Comparison of ENCODE assay signal across 8 cellular contexts in genomic region chr1:244862699-244863490, GRCh38. TPM values are rescaled to one million over a fixed set of nuclear protein-coding genes. Genes with fewer than 3 reads are reported as not detected.
A peak's percentile ranks its signal among the peaks of the same experiment; 100 is the strongest.
DNase-seq lines count a peak whose midpoint lies in the region; ATAC-seq and TF ChIP-seq lines count a peak whose summit lies in the region.

No MANE protein-coding gene starts in this region.

- intact Hi-C loops in left lung (cut with DNase I) = loop anchor here in 1 of 2 donors (10.0 kb wide), 1 partner anchor 102 kb away; a partner anchor contains a TSS

- H3K36me3 ChIP-seq in left lung = peaks cover 0 to 41% of the 10 kb centered on the region in 2 donors

- no peaks in the 10 kb centered on the region for H3K27me3 Mint-ChIP-seq in activated CD4-positive, alpha-beta T cell treated with anti-CD3 and anti-CD28 coated beads, Interleukin-2, amount 10 ng/mL, durations not matched to agents 7 days and 5 days

- H3K4me1 Mint-ChIP-seq in activated CD4-positive, alpha-beta T cell treated with anti-CD3 and anti-CD28 coated beads, Interleukin-2, amount 10 ng/mL, durations not matched to agents 7 days and 5 days = peaks cover 53% of the 10 kb centered on the region

- H3K4me3 Mint-ChIP-seq in activated CD4-positive, alpha-beta T cell treated with anti-CD3 and anti-CD28 coated beads, Interleukin-2, amount 10 ng/mL, durations not matched to agents 7 days and 5 days = peak overlapping the region; percentile 82

- ATAC-seq in HG03439 (IDR thresholded peaks at IDR 0.05; ENCODE audit: unreplicated experiment) (peak; percentile 44), left lung (peak; percentile 76)

- peak overlapping the region; percentile 98 for H3K4me3 ChIP-seq in coronary artery
- H3K4me3 ChIP-seq in left lung = peak overlapping the region; percentile 95 to 98

- CTCF ChIA-PET in activated CD4-positive, alpha-beta T cell treated with anti-CD3 and anti-CD28 coated beads, Interleukin-2, amount 10 ng/mL, durations not matched to agents 7 days and 5 days (lab: Charles Lee) = interaction anchor here (0.9 to 7.7 kb wide), 5 partner anchors 11 to 209 kb away, joined by 3 to 76 read pairs (median 6); partner anchors contain the start of gene COX20

- H3K36me3 Mint-ChIP-seq in activated CD4-positive, alpha-beta T cell treated with anti-CD3 and anti-CD28 coated beads, Interleukin-2, amount 10 ng/mL, durations not matched to agents 7 days and 5 days (ENCODE audit: low read depth) = peaks cover 49% of the 10 kb centered on the region

- DNase-seq in Ammon's horn (ENCODE audit: low spot score) (peak; percentile 94), GM19238 (ENCODE audit: insufficient read length, low spot score) (peak; percentile 75), NCI-H524 (lab: John Stamatoyannopoulos, UW) (peak; percentile 89 to 90), coronary artery (ENCODE audit: low spot score) (peak; percentile 96), left lung (peak; percentile 97 to 98)
- DNase-seq in activated CD4-positive, alpha-beta T cell treated with anti-CD3 and anti-CD28 coated beads, Interleukin-2, amount 10 ng/mL, durations not matched to agents 7 days and 5 days = peak; percentile 94
- peak; percentile 95 to 97 for DNase-seq in stimulated activated CD4-positive, alpha-beta T cell treated with anti-CD3 and anti-CD28 coated beads, Interleukin-2, amount 100 ng/mL, for 24 hours

- peak overlapping the region; percentile 100 for H3K27ac ChIP-seq in coronary artery
- H3K27ac ChIP-seq in left lung = peak overlapping the region; percentile 100

- POLR2A ChIA-PET in activated CD4-positive, alpha-beta T cell treated with anti-CD3 and anti-CD28 coated beads, Interleukin-2, amount 10 ng/mL, durations not matched to agents 7 days and 5 days (lab: Charles Lee) = interaction anchor here (0.6 to 2.9 kb wide), 2 partner anchors 27 to 29 kb away, joined by 4 to 9 read pairs; no protein-coding TSS in a partner anchor

- H3K9me3 ChIP-seq in left lung = no peaks in the 10 kb centered on the region

- no peak for TF ChIP-seq CTCF in coronary artery (IDR thresholded peaks at IDR 0.05)
- TF ChIP-seq CTCF in left lung (IDR thresholded peaks at IDR 0.05) = no peak

- peak overlapping the region; percentile 92 for H3K27ac Mint-ChIP-seq in activated CD4-positive, alpha-beta T cell treated with anti-CD3 and anti-CD28 coated beads, Interleukin-2, amount 10 ng/mL, durations not matched to agents 7 days and 5 days

- no peaks in the 10 kb centered on the region for H3K9me3 Mint-ChIP-seq in activated CD4-positive, alpha-beta T cell treated with anti-CD3 and anti-CD28 coated beads, Interleukin-2, amount 10 ng/mL, durations not matched to agents 7 days and 5 days

- peaks cover 32 to 54% of the 10 kb centered on the region in 2 donors for H3K4me1 ChIP-seq in left lung

- H3K27me3 ChIP-seq in left lung = no peaks in the 10 kb centered on the region

RNA-seq across cellular contexts. Expression of gene HNRNPU, which starts 1.4 kb away (rescaled TPM):
- 100 to 1,000 TPM; 425 to 469 TPM for total RNA-seq in activated CD4-positive, alpha-beta T cell treated with anti-CD3 and anti-CD28 coated beads, Interleukin-2, amount 10 ng/mL, durations not matched to agents 7 days and 5 days
- 100 to 1,000 TPM; 248 to 263 TPM for total RNA-seq in left lung

RNA-seq across cellular contexts. Expression of gene COX20, which starts 27.4 kb away (rescaled TPM):
- 10 to 100 TPM; 29.8 to 32.9 TPM for total RNA-seq in activated CD4-positive, alpha-beta T cell treated with anti-CD3 and anti-CD28 coated beads, Interleukin-2, amount 10 ng/mL, durations not matched to agents 7 days and 5 days
- 10 to 100 TPM; 27.1 to 31.4 TPM for total RNA-seq in left lung

Comparison
In these comparisons a context has a peak if more than half of its experiments do, and no peak if none do; other contexts are left out.
1. Peak in every context shown above with its lines: DNase-seq, ATAC-seq, H3K4me3 ChIP-seq and H3K27ac ChIP-seq.